In the genomic region with DNA sequence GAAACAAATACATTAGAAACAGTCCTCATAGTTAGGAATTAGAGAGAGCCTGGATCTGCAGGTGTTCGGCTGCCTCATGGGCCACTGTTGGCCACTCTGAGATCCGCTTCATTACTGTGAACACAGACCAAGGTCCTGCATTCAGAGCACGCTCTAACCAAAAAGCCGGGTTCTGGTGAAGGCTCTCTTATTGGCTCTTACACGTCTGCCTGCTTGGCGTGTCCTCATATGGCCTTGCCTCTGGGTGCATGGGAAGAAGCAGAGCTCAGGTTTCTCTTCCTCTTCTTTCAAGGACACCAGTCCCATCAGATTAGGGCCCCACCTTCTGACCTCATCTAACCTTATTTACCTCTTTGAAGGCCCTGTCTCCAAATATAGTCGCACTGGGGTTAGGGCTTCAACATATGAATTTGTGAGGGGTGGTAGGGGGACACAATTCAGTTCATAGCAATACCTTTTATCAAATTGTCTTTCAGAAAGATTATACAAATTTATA, we compare ENCODE assay signal across 8 cellular contexts. TPM values are rescaled to one million over a fixed set of nuclear protein-coding genes. Genes with fewer than 3 reads are reported as not detected.
A peak's percentile ranks its signal among the peaks of the same experiment; 100 is the strongest.
DNase-seq lines count a peak whose midpoint lies in the region; ATAC-seq and TF ChIP-seq lines count a peak whose summit lies in the region.

No MANE protein-coding gene starts in this region.

- POLR2A ChIA-PET in OCI-LY7 (lab: Charles Lee), result interaction anchor here (0.6 to 3.5 kb wide), 11 partner anchors 10 to 134 kb away, joined by 3 to 22 read pairs (median 3); a partner anchor contains a TSS

- no peaks in the 10 kb centered on the region for H3K9me2 ChIP-seq in OCI-LY7 (ENCODE audit: insufficient read depth, low read length)

- H3K4me3 Mint-ChIP-seq in activated naive CD4-positive, alpha-beta T cell treated with anti-CD3 and anti-CD28 coated beads for 36 hours, result no peak overlapping the region

- H3K27ac ChIP-seq in C4-2B (peak overlapping the region; percentile 72), OCI-LY7 (ENCODE audit: low read depth, low read length, poor library complexity, severe bottlenecking) (peak overlapping the region; percentile 82), left lung (no peak overlapping the region)

- no peaks in the 10 kb centered on the region for H3K9me3 Mint-ChIP-seq in activated naive CD4-positive, alpha-beta T cell treated with anti-CD3 and anti-CD28 coated beads for 36 hours

- peaks cover 3% of the 10 kb centered on the region for H3K4me1 Mint-ChIP-seq in activated naive CD4-positive, alpha-beta T cell treated with anti-CD3 and anti-CD28 coated beads for 36 hours (ENCODE audit: low read depth)

- H3K27me3 Mint-ChIP-seq in activated naive CD4-positive, alpha-beta T cell treated with anti-CD3 and anti-CD28 coated beads for 36 hours (ENCODE audit: low read depth), result no peaks in the 10 kb centered on the region

- no peaks in the 10 kb centered on the region for H4K20me1 ChIP-seq in OCI-LY7 (ENCODE audit: insufficient read depth, low read length)

- no peaks in the 10 kb centered on the region for H3K79me2 ChIP-seq in OCI-LY7 (ENCODE audit: insufficient read depth, low read depth, low read length)

- no peaks in the 10 kb centered on the region for H3K9me3 ChIP-seq in OCI-LY7 (ENCODE audit: low read length)
- no peaks in the 10 kb centered on the region for H3K9me3 ChIP-seq in left lung

- no peaks in the 10 kb centered on the region for H3K27me3 ChIP-seq in left lung

- DNase-seq in OCI-LY7 (ENCODE audit: low spot score) (peak; percentile 94), left lung (peak in 1 of 2 donors; percentile 37), NCI-H1092 (lab: John Stamatoyannopoulos, UW) (no peak), omental fat pad (ENCODE audit: low spot score) (no peak)
- DNase-seq in activated naive CD4-positive, alpha-beta T cell treated with anti-CD3 and anti-CD28 coated beads for 36 hours, result no peak

- H3K4me1 ChIP-seq in OCI-LY7 (ENCODE audit: insufficient read depth, low read length, poor library complexity, severe bottlenecking), result peaks cover 37% of the 10 kb centered on the region
- peaks cover 0 to 18% of the 10 kb centered on the region in 2 donors for H3K4me1 ChIP-seq in left lung

- no TSS peak for BruUV-seq in OCI-LY7 (replicated peaks; lab: Mats Ljungman, UMichigan)

- peak overlapping the region; percentile 11 for H3K4me3 ChIP-seq in OCI-LY7 (ENCODE audit: low read depth, low read length, poor library complexity, severe bottlenecking)
- H3K4me3 ChIP-seq in left lung, result no peak overlapping the region

- H3K36me3 ChIP-seq in OCI-LY7 (ENCODE audit: insufficient read depth, low read length) (no peaks in the 10 kb centered on the region), left lung (no peaks in the 10 kb centered on the region)

- ATAC-seq in GM19397 (IDR thresholded peaks at IDR 0.05; ENCODE audit: unreplicated experiment) (peak; percentile 99), HG03159 (IDR thresholded peaks at IDR 0.05; ENCODE audit: unreplicated experiment) (peak; percentile 99), left lung (peak; percentile 69), omental fat pad (ENCODE audit: low FRiP score) (no peak)

- CTCF ChIA-PET in OCI-LY7 (lab: Charles Lee; ENCODE audit: unreplicated experiment), result interaction anchor here (1.0 to 1.5 kb wide), 2 partner anchors 8 to 10 kb away, joined by 3 to 4 read pairs; no protein-coding TSS in a partner anchor
- CTCF ChIA-PET in activated naive CD4-positive, alpha-beta T cell treated with anti-CD3 and anti-CD28 coated beads for 36 hours (lab: Charles Lee), result interaction anchor here (0.6 kb wide), 1 partner anchor 12 kb away, joined by 7 read pairs; no protein-coding TSS in a partner anchor

- H3K27ac Mint-ChIP-seq in activated naive CD4-positive, alpha-beta T cell treated with anti-CD3 and anti-CD28 coated beads for 36 hours, result no peak overlapping the region

- intact Hi-C loops in OCI-LY7 (cut with micrococcal nuclease; ENCODE audit: unreplicated experiment) (no loop called here), left lung (cut with DNase I) (no loop called here)
- intact Hi-C loops in activated naive CD4-positive, alpha-beta T cell treated with anti-CD3 and anti-CD28 coated beads for 36 hours (cut with micrococcal nuclease), result no loop called here

- TF ChIP-seq CTCF in C4-2B (conservative IDR thresholded peaks at IDR 0.05) (no peak), OCI-LY7 (conservative IDR thresholded peaks at IDR 0.05; ENCODE audit: low read length) (no peak), left lung (IDR thresholded peaks at IDR 0.05) (no peak), omental fat pad (IDR thresholded peaks at IDR 0.05) (no peak)

- peak overlapping the region; percentile 73 for H2AFZ ChIP-seq in OCI-LY7 (ENCODE audit: low read length)

- H3K4me2 ChIP-seq in OCI-LY7 (ENCODE audit: low read length), result peak overlapping the region; percentile 64

- H3K36me3 Mint-ChIP-seq in activated naive CD4-positive, alpha-beta T cell treated with anti-CD3 and anti-CD28 coated beads for 36 hours (ENCODE audit: low read depth), result no peaks in the 10 kb centered on the region

RNA-seq across cellular contexts. Expression of a gene that starts 37.1 kb away (rescaled TPM):
- total RNA-seq in OCI-LY7 (2014; rRNA removed; shearing (Covaris generic)), result 49.1 and 49.6 TPM in 2 replicates
- total RNA-seq in OCI-LY7 (2022), result 57.0 and 62.0 TPM in 2 replicates
- 10 to 100 TPM; 37.3 to 42.6 TPM for total RNA-seq in left lung
- 10 to 100 TPM; 25.1 to 25.6 TPM for total RNA-seq in activated naive CD4-positive, alpha-beta T cell treated with anti-CD3 and anti-CD28 coated beads for 36 hours
- 10 to 100 TPM; 39.0 to 89.5 (median 48.7) TPM for total RNA-seq in omental fat pad

Comparison
In these comparisons a context has a peak if more than half of its experiments do, and no peak if none do; other contexts are left out.
1. H3K27ac ChIP-seq: peak in C4-2B (single experiment) and OCI-LY7 (single experiment); none in left lung (0 of 2).